Comparison of ENCODE assay signal across 26 cellular contexts in genomic region chr4:118177121-118177520, GRCh38.
"Had no signal": no experiment of that assay in that cellular context is flagged by ENCODE, and none has a peak within 500 bp of the region (broad histone marks: within the 10 kb centered on the region; RNA-seq: fewer than 3 reads in every experiment).

No MANE protein-coding gene starts in this region.

- H3K36me3 ChIP-seq: colonic mucosa, esophagus squamous epithelium, neutrophil, thoracic aorta had no signal

- ATAC-seq: activated CD8-positive, alpha-beta memory T cell treated with anti-CD3 and anti-CD28 coated beads, Interleukin-2, amount 10 ng/mL, durations not matched to agents 7 days and 5 days; activated CD8-positive, alpha-beta T cell treated with anti-CD3 and anti-CD28 coated beads, Interleukin-2, amount 10 ng/mL, durations not matched to agents 7 days and 5 days; activated naive CD8-positive, alpha-beta T cell treated with anti-CD3 and anti-CD28 coated beads, Interleukin-2, amount 50 U/mL, for 24 hours; body of pancreas; left colon; sciatic nerve; stimulated activated effector memory CD8-positive, alpha-beta T cell treated with anti-CD3 and anti-CD28 coated beads, Interleukin-12 subunit alpha, Interleukin-12 subunit beta, amount 100 ng/mL, for 72 hours had no signal

- H3K9me3 ChIP-seq: body of pancreas, colonic mucosa, esophagus squamous epithelium, neutrophil, thoracic aorta had no signal

- DNase-seq: activated B cell treated with CpG ODN at 0.5 μM for 24 hours; activated CD4-positive, alpha-beta T cell treated with anti-CD3 and anti-CD28 coated beads, Interleukin-2, amount 50 U/mL, for 1 hour; activated CD8-positive, alpha-beta memory T cell treated with anti-CD3 and anti-CD28 coated beads, Interleukin-2, amount 10 ng/mL, durations not matched to agents 7 days and 5 days; activated CD8-positive, alpha-beta T cell treated with anti-CD3 and anti-CD28 coated beads, Interleukin-2, amount 10 ng/mL, durations not matched to agents 7 days and 5 days; activated naive CD8-positive, alpha-beta T cell treated with anti-CD3 and anti-CD28 coated beads, Interleukin-2, amount 50 U/mL, for 24 hours; activated T-cell treated with anti-CD3 and anti-CD28 coated beads, Interleukin-2, amount 50 U/mL, for 48 hours; anterior cingulate cortex; body of pancreas; cerebellar nuclear complex; colonic mucosa; effector CD8-positive, alpha-beta T cell; esophagus squamous epithelium; head of caudate nucleus; hippocampal formation; kidney; left colon; naive B cell; nephron progenitor cell; stimulated activated CD4-positive, alpha-beta T cell treated with anti-CD3 and anti-CD28 coated beads, Interleukin-4, amount 100 ng/mL, for 24 hours; trophoblast cell had no signal

- H3K27ac ChIP-seq: body of pancreas, colonic mucosa, epithelial cell of prostate, esophagus squamous epithelium, neutrophil, skin epidermis, thoracic aorta had no signal

- H3K4me3 ChIP-seq: body of pancreas, colonic mucosa, esophagus squamous epithelium, skin epidermis, thoracic aorta had no signal
